In genomic region chr19:48450441-48450840, GRCh38 we compare ENCODE assay signal across 24 cellular contexts.
"Had no signal": no experiment of that assay in that cellular context is flagged by ENCODE, and none has a peak within 500 bp of the region (broad histone marks: within the 10 kb centered on the region; RNA-seq: fewer than 3 reads in every experiment).

No MANE protein-coding gene starts in this region.

- H3K4me1 ChIP-seq: neural progenitor cell had no signal

- H3K4me3 ChIP-seq: dorsolateral prefrontal cortex, gastrocnemius medialis, lower lobe of right lung, neural progenitor cell, ovary, psoas muscle, skin epidermis, spleen, thoracic aorta, tibial nerve, upper lobe of left lung had no signal

- H2AFZ ChIP-seq: neural progenitor cell had no signal

- H3K27ac ChIP-seq: dorsolateral prefrontal cortex, epithelial cell of prostate, gastrocnemius medialis, lower lobe of right lung, neural progenitor cell, ovary, psoas muscle, skin epidermis, spleen, thoracic aorta, tibial nerve, upper lobe of left lung had no signal

- FAIRE-seq: colon, keratinocyte, urothelium cell line had no signal

- H3K9me3 ChIP-seq: gastrocnemius medialis, lower lobe of right lung, ovary, psoas muscle, spleen, thoracic aorta, tibial nerve, upper lobe of left lung had no signal

- DNase-seq: dorsolateral prefrontal cortex; effector CD4-positive, alpha-beta T cell; foreskin fibroblast; gastrocnemius medialis; head of caudate nucleus; left ventricle myocardium superior; lower lobe of right lung; nucleus accumbens; psoas muscle; spleen; stimulated activated CD4-positive, alpha-beta T cell treated with anti-CD3 and anti-CD28 coated beads, Interleukin-4, amount 100 ng/mL, for 4 hours; stimulated activated naive B cell treated with anti-CD40 and anti-IgM and Interleukin-4, amounts not matched to agents 10 μg/mL and 1 μg/mL and 100 μg/mL, for 72 hours had no signal

- H3K9ac ChIP-seq: neural progenitor cell had no signal

- H3K36me3 ChIP-seq: ovary had no signal

- ATAC-seq: esophagus mucosa; gastrocnemius medialis; left ventricle myocardium superior; lower lobe of right lung; psoas muscle; right cardiac atrium; stimulated activated naive B cell treated with anti-CD40 and anti-IgM and Interleukin-4, amounts not matched to agents 10 μg/mL and 1 μg/mL and 100 μg/mL, for 72 hours had no signal

- H3K4me2 ChIP-seq: neural progenitor cell had no signal

- H3K27me3 ChIP-seq: dorsolateral prefrontal cortex, gastrocnemius medialis, neural progenitor cell, ovary, spleen, tibial nerve, upper lobe of left lung had no signal
